In genomic region chr17:43231205-43232020, GRCh38 we compare ENCODE assay signal across 12 cellular contexts. TPM values are rescaled to one million over a fixed set of nuclear protein-coding genes. Genes with fewer than 3 reads are reported as not detected.
DNase-seq lines count a peak whose midpoint lies in the region; ATAC-seq, FAIRE-seq and TF ChIP-seq lines count a peak whose summit lies in the region.
"Not testable (repeated sequence)": the region's sequence is repeated elsewhere in the genome, so short reads cannot be mapped to it uniquely, and the experiment has no call there.
"Had no signal": no experiment of that assay in that cellular context is flagged by ENCODE, and none has a peak within 500 bp of the region (broad histone marks: within the 10 kb centered on the region; RNA-seq: fewer than 3 reads in every experiment).

No MANE protein-coding gene starts in this region.

- H3K4me1 ChIP-seq in body of pancreas; fibroblast of lung (ENCODE audit: control insufficient read depth, extremely low read depth, insufficient read depth, low read length); HepG2 (ENCODE audit: insufficient read depth, low read length); prostate gland (replicated peaks); thoracic aorta (ENCODE audit: control insufficient read depth in 1 of 2, low read depth in 2 of 2): not testable (repeated sequence)

- FAIRE-seq in HepG2 (lab: Jason Lieb, UNC): not testable (repeated sequence)

- not testable (repeated sequence) for TF ChIP-seq EP300 in HepG2 (IDR thresholded peaks at IDR 0.05; ENCODE audit: low read depth in 2 of 2, low read length in 2 of 2); HepG2 (CRISPR knock-in tag; IDR thresholded peaks at IDR 0.05; ENCODE audit: borderline replicate concordance)

- H3K4me3 ChIP-seq in HL-60 (replicated peaks; ENCODE audit: insufficient read depth, low read length) (peak overlapping the region; percentile 15; the same call in 1 of the 2 replicates), WI38 (ENCODE audit: low read depth, low read length) (peak overlapping the region; percentile 29), fibroblast of lung (replicated peaks in 1 of 4; ENCODE audit: control extremely low read depth in 1 of 4, insufficient read depth in 1 of 4, low read depth in 3 of 4, low read length in 4 of 4) (peak overlapping the region in 1 of 4 experiments; percentile 38), HepG2 (replicated peaks in 1 of 3; ENCODE audit: insufficient read depth in 1 of 3, low read depth in 2 of 3, low read length in 3 of 3) (peak overlapping the region in 1 of 3 experiments; percentile 5; a peak in 1 of 6 replicates), thoracic aorta (peak overlapping the region; percentile 58)
- H3K4me3 ChIP-seq in body of pancreas, prostate gland: not testable (repeated sequence)

- POLR2A ChIA-PET in HepG2 (lab: Yijun Ruan, JAX): not testable (repeated sequence)

- H3K27ac ChIP-seq in 22Rv1 (peak overlapping the region; percentile 73), body of pancreas (peak overlapping the region in 2 of 4 donors; percentile 0 to 15), fibroblast of lung (ENCODE audit: insufficient read depth, low read length) (peak overlapping the region; percentile 38), prostate gland (peak overlapping the region; percentile 0 to 65), thoracic aorta (peak overlapping the region in 1 of 2 donors; percentile 49)
- H3K27ac ChIP-seq in HL-60 (replicated peaks); HepG2 (ENCODE audit: extremely low read length, insufficient read depth, low read length): not testable (repeated sequence)

- H3K9ac ChIP-seq in fibroblast of lung (ENCODE audit: insufficient read depth, low read length): peak overlapping the region; percentile 16
- 0 out of 2 replicates have a peak overlapping the region, but pooled peaks have one; percentile 27 for H3K9ac ChIP-seq in HepG2 (ENCODE audit: insufficient read depth, low read depth, low read length)

- not testable (repeated sequence) for H3K27me3 ChIP-seq in HL-60 (ENCODE audit: insufficient read depth, poor library complexity, severe bottlenecking); body of pancreas; fibroblast of lung (ENCODE audit: control insufficient read depth, insufficient read depth, low read length); HepG2 (ENCODE audit: control insufficient read depth in 1 of 2, insufficient read depth in 2 of 2, low read length in 2 of 2); prostate gland (replicated peaks; ENCODE audit: insufficient read depth); thoracic aorta (replicated peaks; ENCODE audit: insufficient read depth)

- TF ChIP-seq RAD21 in HepG2 (CRISPR knock-in tag; IDR thresholded peaks at IDR 0.05): not testable (repeated sequence)

- not testable (repeated sequence) for H3K79me2 ChIP-seq in fibroblast of lung (ENCODE audit: control insufficient read depth, insufficient read depth, low read length); HepG2 (ENCODE audit: insufficient read depth, low read length)

- TF ChIP-seq POLR2A in body of pancreas (IDR thresholded peaks at IDR 0.05): peak in 1 of 3 donors; percentile 58
- not testable (repeated sequence) for TF ChIP-seq POLR2A in HepG2 (IDR thresholded peaks at IDR 0.05; ENCODE audit: insufficient read depth in 1 of 2, low read depth in 2 of 2, low read length in 2 of 2); prostate gland (IDR thresholded peaks at IDR 0.05)

- CTCF ChIA-PET in HepG2 (lab: Yijun Ruan, JAX; ENCODE audit: low intra/inter-chr PET ratio, low total read pairs): not testable (repeated sequence)

- ATAC-seq in body of pancreas: peak; percentile 74
- peak; percentile 57 for ATAC-seq in HepG2
- not testable (repeated sequence) for ATAC-seq in thoracic aorta (ENCODE audit: insufficient number of reproducible peaks, low FRiP score, low read depth)

- not testable (repeated sequence) for DNase-seq in HL-60 (ENCODE audit: low read depth in 1 of 2, low spot score in 1 of 2); fibroblast of lung (ENCODE audit: low read depth in 2 of 2); HepG2 (ENCODE audit: low spot score); prostate gland (ENCODE audit: low spot score); thoracic aorta (ENCODE audit: low spot score)
- peak in 1 of 4 donors; percentile 8 for DNase-seq in body of pancreas

- intact Hi-C loops in body of pancreas (cut with DNase I); HepG2 (cut with micrococcal nuclease; ENCODE audit: unreplicated experiment); prostate gland (cut with DNase I): not testable (repeated sequence)

- H2AFZ ChIP-seq in fibroblast of lung (ENCODE audit: low read length); HepG2 (ENCODE audit: low read length): not testable (repeated sequence)

- in situ Hi-C loops in HepG2 (cut with HindIII; ENCODE audit: extremely low pct_ligation_motif_present, low pct_unique_long_range_greater_than_20kb): not testable (repeated sequence)

- H3K4me2 ChIP-seq in fibroblast of lung (ENCODE audit: extremely low read depth, insufficient read depth, low read length): peak overlapping the region; percentile 75
- peak overlapping the region; percentile 18; the same call in 1 of the 2 replicates for H3K4me2 ChIP-seq in HepG2 (ENCODE audit: low read depth, low read length)

- H3K9me3 ChIP-seq in body of pancreas; fibroblast of lung (ENCODE audit: control insufficient read depth, insufficient read depth, low read depth, low read length); HepG2 (ENCODE audit: low read length); prostate gland; thoracic aorta: not testable (repeated sequence)

- not testable (repeated sequence) for BruUV-seq in HepG2 (replicated peaks; lab: Mats Ljungman, UMichigan)

- not testable (repeated sequence) for H4K20me1 ChIP-seq in fibroblast of lung (ENCODE audit: control insufficient read depth, extremely low read depth, insufficient read depth, low read length); HepG2 (ENCODE audit: insufficient read depth, low read length)

- TF ChIP-seq CTCF in 22Rv1 (IDR thresholded peaks at IDR 0.05); HL-60 (IDR thresholded peaks at IDR 0.05; ENCODE audit: insufficient read depth, low read length); WI38 (IDR thresholded peaks at IDR 0.05; ENCODE audit: low read depth, low read length); body of pancreas (IDR thresholded peaks at IDR 0.05); fibroblast of lung (conservative IDR thresholded peaks at IDR 0.05 in 1 of 2, IDR thresholded peaks at IDR 0.05 in 1 of 2; ENCODE audit: low read depth in 1 of 2, low read length in 2 of 2); HepG2 (CRISPR knock-in tag; IDR thresholded peaks at IDR 0.05); prostate gland (IDR thresholded peaks at IDR 0.05); thoracic aorta (IDR thresholded peaks at IDR 0.05): not testable (repeated sequence)

- H3K36me3 ChIP-seq in body of pancreas (replicated peaks in 1 of 2; ENCODE audit: insufficient read depth in 1 of 2, low read depth in 2 of 2); fibroblast of lung (ENCODE audit: control insufficient read depth, insufficient read depth, low read length); HepG2 (replicated peaks in 1 of 2; ENCODE audit: control insufficient read depth in 1 of 2, insufficient read depth in 2 of 2, low read length in 2 of 2); prostate gland; thoracic aorta: not testable (repeated sequence)

- WGBS in body of pancreas, 2 donors: 19 to 69% methylated on average over 8 to 23 of the region's 40 CpGs
- 92% methylated on average over 26 of the region's 40 CpGs for WGBS in HepG2 (ENCODE audit: low lambda C conversion rate)
- WGBS in prostate gland: 63% methylated on average over 19 of the region's 40 CpGs

RNA-seq across cellular contexts. Expression of gene RNU2-1, which starts 2.4 kb away (rescaled TPM):
- total RNA-seq in body of pancreas: not detected
- total RNA-seq in fibroblast of lung: not detected in 2 replicates
- not detected in 2 replicates for polyA plus RNA-seq in fibroblast of lung
- polyA plus RNA-seq in fibroblast of lung (2012): not detected in 2 replicates
- polyA minus RNA-seq in fibroblast of lung (ENCODE audit: low replicate concordance): not detected in 2 replicates
- not detected in 2 replicates for total RNA-seq in HepG2 (2016; rRNA removed; fragmentation: Illumina TruSeq; extraction: Trizol)
- total RNA-seq in HepG2 (2016; cell fraction: cytosol; rRNA removed; fragmentation: Illumina TruSeq; extraction: Trizol; ENCODE audit: low read depth): 7.5 and 10.4 TPM in 2 replicates
- not detected in 2 replicates for total RNA-seq in HepG2 (2016; cell fraction: insoluble cytoplasmic fraction; rRNA removed; fragmentation: Illumina TruSeq; extraction: Trizol)
- not detected in 2 replicates for total RNA-seq in HepG2 (2016; cell fraction: membrane; rRNA removed; fragmentation: Illumina TruSeq; extraction: Trizol)
- not detected in 2 replicates for total RNA-seq in HepG2 (2016; cell fraction: nucleus; rRNA removed; fragmentation: Illumina TruSeq; extraction: Trizol)
- not detected in 2 replicates for polyA plus RNA-seq in HepG2 (2011; rRNA removed)
- not detected in 2 replicates for polyA plus RNA-seq in HepG2 (2011; cell fraction: cytosol; rRNA removed)
- not detected in 2 replicates for polyA plus RNA-seq in HepG2 (2011; cell fraction: nucleus; rRNA removed)
- polyA plus RNA-seq in HepG2 (2012): not detected in 2 replicates
- polyA plus RNA-seq in HepG2 (2016; cell fraction: cytosol; fragmentation: Illumina TruSeq; extraction: Trizol; ENCODE audit: low read depth): not detected in 2 replicates
- not detected in 2 replicates for polyA plus RNA-seq in HepG2 (2016; cell fraction: insoluble cytoplasmic fraction; fragmentation: Illumina TruSeq; extraction: Trizol; ENCODE audit: low read depth)
- polyA plus RNA-seq in HepG2 (2016; cell fraction: membrane; fragmentation: Illumina TruSeq; extraction: Trizol; ENCODE audit: low read depth): not detected in 2 replicates
- polyA plus RNA-seq in HepG2 (2016; cell fraction: nucleus; fragmentation: Illumina TruSeq; extraction: Trizol; ENCODE audit: insufficient read depth, low read depth): not detected in 2 replicates
- polyA minus RNA-seq in HepG2 (2011; rRNA and poly(A)+ RNA removed; ENCODE audit: low replicate concordance): not detected in 2 replicates
- not detected in 2 replicates for polyA minus RNA-seq in HepG2 (2011; cell fraction: cytosol; rRNA and poly(A)+ RNA removed)
- polyA minus RNA-seq in HepG2 (2011; cell fraction: nucleus; rRNA and poly(A)+ RNA removed): not detected in 2 replicates
- not detected for total RNA-seq in prostate gland
- total RNA-seq in thoracic aorta: not detected
- total RNA-seq: dermis microvascular lymphatic vessel endothelial cell, HT-29, M059J had no signal

RNA-seq across cellular contexts. Expression of gene CCDC200, which starts 3.0 kb away (rescaled TPM):
- total RNA-seq in body of pancreas (not detected), fibroblast of lung (not detected in 2 replicates), HepG2 (2016; rRNA removed; fragmentation: Illumina TruSeq; extraction: Trizol) (not detected in 2 replicates), prostate gland (1 to 10 TPM in 1 of 2 donors, not detected in 1; 2.7 TPM), thoracic aorta (not detected)
- polyA plus RNA-seq in fibroblast of lung (not detected in 2 replicates), HepG2 (2011; rRNA removed) (not detected in 2 replicates)
- 0.95 and 1.9 TPM in 2 replicates for polyA plus RNA-seq in fibroblast of lung (2012)
- polyA minus RNA-seq in fibroblast of lung (ENCODE audit: low replicate concordance): not detected in 2 replicates
- total RNA-seq in HepG2 (2016; cell fraction: cytosol; rRNA removed; fragmentation: Illumina TruSeq; extraction: Trizol; ENCODE audit: low read depth): not detected in 2 replicates
- not detected in 2 replicates for total RNA-seq in HepG2 (2016; cell fraction: insoluble cytoplasmic fraction; rRNA removed; fragmentation: Illumina TruSeq; extraction: Trizol)
- total RNA-seq in HepG2 (2016; cell fraction: membrane; rRNA removed; fragmentation: Illumina TruSeq; extraction: Trizol): not detected in 2 replicates
- total RNA-seq in HepG2 (2016; cell fraction: nucleus; rRNA removed; fragmentation: Illumina TruSeq; extraction: Trizol): not detected in 2 replicates
- polyA plus RNA-seq in HepG2 (2011; cell fraction: cytosol; rRNA removed): not detected in 2 replicates
- polyA plus RNA-seq in HepG2 (2011; cell fraction: nucleus; rRNA removed): 0.35 TPM in 1 of 2 replicates, not detected in the other
- polyA plus RNA-seq in HepG2 (2012): 3.0 and 6.9 TPM in 2 replicates
- not detected in 2 replicates for polyA plus RNA-seq in HepG2 (2016; cell fraction: cytosol; fragmentation: Illumina TruSeq; extraction: Trizol; ENCODE audit: low read depth)
- not detected in 2 replicates for polyA plus RNA-seq in HepG2 (2016; cell fraction: insoluble cytoplasmic fraction; fragmentation: Illumina TruSeq; extraction: Trizol; ENCODE audit: low read depth)
- polyA plus RNA-seq in HepG2 (2016; cell fraction: membrane; fragmentation: Illumina TruSeq; extraction: Trizol; ENCODE audit: low read depth): not detected in 2 replicates
- polyA plus RNA-seq in HepG2 (2016; cell fraction: nucleus; fragmentation: Illumina TruSeq; extraction: Trizol; ENCODE audit: insufficient read depth, low read depth): not detected in 2 replicates
- 0.28 and 0.48 TPM in 2 replicates for polyA minus RNA-seq in HepG2 (2011; rRNA and poly(A)+ RNA removed; ENCODE audit: low replicate concordance)
- polyA minus RNA-seq in HepG2 (2011; cell fraction: cytosol; rRNA and poly(A)+ RNA removed): not detected in 2 replicates
- polyA minus RNA-seq in HepG2 (2011; cell fraction: nucleus; rRNA and poly(A)+ RNA removed): 1.3 and 1.6 TPM in 2 replicates
- total RNA-seq: dermis microvascular lymphatic vessel endothelial cell, HT-29, M059J, posterior vena cava had no signal

RNA-seq across cellular contexts. Expression of gene TMEM106A, which starts 19.7 kb away (rescaled TPM):
- total RNA-seq in body of pancreas (1 to 10 TPM; 4.9 to 6.9 TPM), fibroblast of lung (0.77 and 1.5 TPM in 2 replicates), HepG2 (2016; rRNA removed; fragmentation: Illumina TruSeq; extraction: Trizol) (7.3 and 16.9 TPM in 2 replicates), prostate gland (1 to 10 TPM; 2.6 to 8.0 TPM), thoracic aorta (10 to 100 TPM; 17.3 to 22.5 TPM)
- polyA plus RNA-seq in fibroblast of lung (6.7 and 9.3 TPM in 2 replicates), HepG2 (2011; rRNA removed) (34.9 and 35.9 TPM in 2 replicates)
- 4.5 and 6.4 TPM in 2 replicates for polyA plus RNA-seq in fibroblast of lung (2012)
- polyA minus RNA-seq in fibroblast of lung (ENCODE audit: low replicate concordance): 16.3 and 19.3 TPM in 2 replicates
- 3.9 and 4.5 TPM in 2 replicates for total RNA-seq in HepG2 (2016; cell fraction: cytosol; rRNA removed; fragmentation: Illumina TruSeq; extraction: Trizol; ENCODE audit: low read depth)
- 6.1 and 18.6 TPM in 2 replicates for total RNA-seq in HepG2 (2016; cell fraction: insoluble cytoplasmic fraction; rRNA removed; fragmentation: Illumina TruSeq; extraction: Trizol)
- 6.4 and 6.9 TPM in 2 replicates for total RNA-seq in HepG2 (2016; cell fraction: membrane; rRNA removed; fragmentation: Illumina TruSeq; extraction: Trizol)
- total RNA-seq in HepG2 (2016; cell fraction: nucleus; rRNA removed; fragmentation: Illumina TruSeq; extraction: Trizol): 20.5 and 23.8 TPM in 2 replicates
- polyA plus RNA-seq in HepG2 (2011; cell fraction: cytosol; rRNA removed): 23.9 and 25.0 TPM in 2 replicates
- 47.7 and 53.8 TPM in 2 replicates for polyA plus RNA-seq in HepG2 (2011; cell fraction: nucleus; rRNA removed)
- polyA plus RNA-seq in HepG2 (2012): 16.4 and 17.3 TPM in 2 replicates
- 1.5 and 1.7 TPM in 2 replicates for polyA plus RNA-seq in HepG2 (2016; cell fraction: cytosol; fragmentation: Illumina TruSeq; extraction: Trizol; ENCODE audit: low read depth)
- 4.9 and 7.2 TPM in 2 replicates for polyA plus RNA-seq in HepG2 (2016; cell fraction: insoluble cytoplasmic fraction; fragmentation: Illumina TruSeq; extraction: Trizol; ENCODE audit: low read depth)
- 2.8 and 3.9 TPM in 2 replicates for polyA plus RNA-seq in HepG2 (2016; cell fraction: membrane; fragmentation: Illumina TruSeq; extraction: Trizol; ENCODE audit: low read depth)
- 25.2 and 27.5 TPM in 2 replicates for polyA plus RNA-seq in HepG2 (2016; cell fraction: nucleus; fragmentation: Illumina TruSeq; extraction: Trizol; ENCODE audit: insufficient read depth, low read depth)
- 1.4 and 123 TPM in 2 replicates for polyA minus RNA-seq in HepG2 (2011; rRNA and poly(A)+ RNA removed; ENCODE audit: low replicate concordance)
- polyA minus RNA-seq in HepG2 (2011; cell fraction: cytosol; rRNA and poly(A)+ RNA removed): 16.5 and 18.7 TPM in 2 replicates
- 64.1 and 65.3 TPM in 2 replicates for polyA minus RNA-seq in HepG2 (2011; cell fraction: nucleus; rRNA and poly(A)+ RNA removed)
